Comparison of ENCODE assay signal across 2 cellular contexts in genomic region chr19:19538767-19539166, GRCh38.
A peak's percentile ranks its signal among the peaks of the same experiment; 100 is the strongest.
TF ChIP-seq lines count a peak whose summit lies in the region.

No MANE protein-coding gene starts in this region.

TF ChIP-seq in HepG2, 621 proteins besides CTCF, POLR2A, EP300 and RAD21:
- TF ChIP-seq ZNF550 (CRISPR knock-in tag; IDR thresholded peaks at IDR 0.05; ENCODE audit: borderline replicate concordance) (no peak), CENPT (CRISPR knock-in tag; IDR thresholded peaks at IDR 0.05; ENCODE audit: low read depth) (no peak), ZSCAN22 (CRISPR knock-in tag; IDR thresholded peaks at IDR 0.05) (0 out of 2 replicates have a peak, but pooled peaks have one; percentile 48), ZNF629 (CRISPR knock-in tag; conservative IDR thresholded peaks at IDR 0.05) (0 out of 2 replicates have a peak, but pooled peaks have one; percentile 39)

TF ChIP-seq in SK-N-SH treated with all-trans-retinoic acid at 6 μM for 48 hours, 23 proteins besides CTCF, POLR2A, EP300 and RAD21:
- no peak for TF ChIP-seq CSDC2 (CRISPR knock-in tag; IDR thresholded peaks at IDR 0.05)
- no peak for TF ChIP-seq CREB5 (CRISPR knock-in tag; IDR thresholded peaks at IDR 0.05; ENCODE audit: low read depth)
- no peak for TF ChIP-seq ZFP3 (CRISPR knock-in tag; IDR thresholded peaks at IDR 0.05)
- TF ChIP-seq TOX (CRISPR knock-in tag; IDR thresholded peaks at IDR 0.05; ENCODE audit: borderline replicate concordance) = no peak
- no peak for TF ChIP-seq PATZ1 (CRISPR knock-in tag; IDR thresholded peaks at IDR 0.05; ENCODE audit: borderline replicate concordance)
- TF ChIP-seq SNAI2 (CRISPR knock-in tag; IDR thresholded peaks at IDR 0.05) = no peak
- TF ChIP-seq OSR1 (CRISPR knock-in tag; IDR thresholded peaks at IDR 0.05) = no peak
- TF ChIP-seq RARB (CRISPR knock-in tag; IDR thresholded peaks at IDR 0.05) = no peak
TF ChIP-seq in SK-N-SH treated with all-trans-retinoic acid at 6 μM for 48 hours: peak in this region for 0.
